ENCODE assay signal across 1 cellular context in genomic region chr12:113334786-113335539, GRCh38.
A peak's percentile ranks its signal among the peaks of the same experiment; 100 is the strongest.
TF ChIP-seq lines count a peak whose summit lies in the region.

Gene SLC8B1 (minus strand): TSS chr12:113335109. CDS start chr12:113332878, 2,231 bp downstream.

TF ChIP-seq in HepG2, 621 proteins besides CTCF, POLR2A, EP300 and RAD21 (continued from another document and continues in another):
- TF ChIP-seq ZBTB4 (CRISPR knock-in tag; IDR thresholded peaks at IDR 0.05; ENCODE audit: borderline replicate concordance): no peak
- TF ChIP-seq RBM39 (IDR thresholded peaks at IDR 0.05; ENCODE audit: low read depth, low read length, poor library complexity, severe bottlenecking): no peak
- TF ChIP-seq ZNF205 (CRISPR knock-in tag; IDR thresholded peaks at IDR 0.05): peak; percentile 31; the same call in 1 of the 2 replicates
- peak; percentile 81; the same call in 1 of the 2 replicates for TF ChIP-seq NFKB2 (CRISPR knock-in tag; IDR thresholded peaks at IDR 0.05; ENCODE audit: borderline replicate concordance)
- TF ChIP-seq FOXP1 (IDR thresholded peaks at IDR 0.05): no peak
- no peak for TF ChIP-seq FOXP1 (CRISPR knock-in tag; IDR thresholded peaks at IDR 0.05)
- TF ChIP-seq RFX5 (IDR thresholded peaks at IDR 0.05; ENCODE audit: low read depth, low read length): no peak
- no peak for TF ChIP-seq ZNF780A (CRISPR knock-in tag; IDR thresholded peaks at IDR 0.05)
- TF ChIP-seq GMEB2 (CRISPR knock-in tag; IDR thresholded peaks at IDR 0.05; ENCODE audit: low read depth): no peak
- no peak for TF ChIP-seq MNT (IDR thresholded peaks at IDR 0.05)
- TF ChIP-seq ZNF574 (CRISPR knock-in tag; IDR thresholded peaks at IDR 0.05): peak; percentile 69; the same call in 1 of the 2 replicates
- TF ChIP-seq ZNF350 (CRISPR knock-in tag; IDR thresholded peaks at IDR 0.05; ENCODE audit: borderline replicate concordance, low read depth): no peak
- TF ChIP-seq ZNF317 (CRISPR knock-in tag; IDR thresholded peaks at IDR 0.05): no peak
- TF ChIP-seq KLF13 (CRISPR knock-in tag; IDR thresholded peaks at IDR 0.05): no peak
- no peak for TF ChIP-seq ZNF773 (CRISPR knock-in tag; IDR thresholded peaks at IDR 0.05; ENCODE audit: borderline replicate concordance)
- no peak for TF ChIP-seq ZKSCAN1 (IDR thresholded peaks at IDR 0.05; ENCODE audit: low read length)
- TF ChIP-seq NCOA5 (CRISPR knock-in tag; IDR thresholded peaks at IDR 0.05): no peak
- TF ChIP-seq ETV5 (CRISPR knock-in tag; IDR thresholded peaks at IDR 0.05; ENCODE audit: borderline replicate concordance): peak; percentile 42; the same call in 1 of the 2 replicates
- no peak for TF ChIP-seq ATM (IDR thresholded peaks at IDR 0.05; ENCODE audit: borderline replicate concordance)
- peak; percentile 88 for TF ChIP-seq ZFY (CRISPR knock-in tag; IDR thresholded peaks at IDR 0.05)
- TF ChIP-seq ATF7 (IDR thresholded peaks at IDR 0.05): no peak
- no peak for TF ChIP-seq ATF7 (CRISPR knock-in tag; IDR thresholded peaks at IDR 0.05)
- peak; percentile 54; the same call in 1 of the 2 replicates for TF ChIP-seq TOPORS (CRISPR knock-in tag; IDR thresholded peaks at IDR 0.05)
- TF ChIP-seq ZNF841 (CRISPR knock-in tag; IDR thresholded peaks at IDR 0.05; ENCODE audit: borderline replicate concordance): no peak
- 0 out of 2 replicates have a peak, but pooled peaks have one; percentile 64 for TF ChIP-seq ZNF761 (CRISPR knock-in tag; conservative IDR thresholded peaks at IDR 0.05)
- TF ChIP-seq ZNF20 (CRISPR knock-in tag; IDR thresholded peaks at IDR 0.05): no peak
- peak; percentile 72 for TF ChIP-seq ZNF407 (CRISPR knock-in tag; IDR thresholded peaks at IDR 0.05; ENCODE audit: not compliant biosample characterization)
- no peak for TF ChIP-seq ZNF224 (CRISPR knock-in tag; IDR thresholded peaks at IDR 0.05)
- TF ChIP-seq E2F5 (CRISPR knock-in tag; conservative IDR thresholded peaks at IDR 0.05): 0 out of 2 replicates have a peak, but pooled peaks have one; percentile 23
- TF ChIP-seq PRDM4 (CRISPR knock-in tag; IDR thresholded peaks at IDR 0.05; ENCODE audit: borderline replicate concordance): no peak
- peak; percentile 91; the same call in 1 of the 2 replicates for TF ChIP-seq SALL2 (CRISPR knock-in tag; IDR thresholded peaks at IDR 0.05)
- no peak for TF ChIP-seq HMG20A (CRISPR knock-in tag; IDR thresholded peaks at IDR 0.05; ENCODE audit: borderline replicate concordance)
- peak; percentile 71; the same call in 1 of the 2 replicates for TF ChIP-seq ZNF792 (CRISPR knock-in tag; IDR thresholded peaks at IDR 0.05)
- TF ChIP-seq UBTF (CRISPR knock-in tag; IDR thresholded peaks at IDR 0.05): peak; percentile 88; the same call in 1 of the 2 replicates
- 0 out of 2 replicates have a peak, but pooled peaks have one; percentile 58 for TF ChIP-seq ZNF138 (CRISPR knock-in tag; IDR thresholded peaks at IDR 0.05; ENCODE audit: low read depth)
